ENCODE assay signal across 1 cellular context in the genomic region with DNA sequence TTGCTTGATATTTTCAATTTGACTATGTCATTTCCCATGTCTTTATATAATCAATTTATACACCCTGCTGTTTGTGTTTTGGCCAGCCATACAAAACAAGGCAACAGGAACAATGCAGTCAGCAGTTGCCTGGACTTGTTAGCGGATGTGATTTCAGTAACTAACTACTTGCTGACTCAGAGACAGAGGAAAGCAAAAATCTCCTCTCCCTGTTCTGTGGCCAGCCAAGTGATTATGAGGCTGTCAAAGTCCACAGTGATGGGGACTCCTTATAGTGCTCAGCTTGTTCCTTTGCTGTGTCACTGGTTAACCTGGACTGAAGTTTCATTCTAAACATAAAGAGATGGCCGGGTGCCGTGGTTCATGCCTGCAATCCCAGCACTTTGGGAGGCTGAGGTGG.
TF ChIP-seq lines count a peak whose summit lies in the region.

No MANE protein-coding gene starts in this region.

TF ChIP-seq in H1, 55 proteins besides CTCF, POLR2A, EP300 and RAD21:
- TF ChIP-seq KDM1A (IDR thresholded peaks at IDR 0.05; ENCODE audit: borderline replicate concordance, low read length) (no peak), RNF2 (IDR thresholded peaks at IDR 0.05; ENCODE audit: borderline replicate concordance, low read depth, low read length, missing control alignments, poor library complexity, severe bottlenecking) (no peak), SP4 (IDR thresholded peaks at IDR 0.05; ENCODE audit: low read length) (no peak), MAFK (IDR thresholded peaks at IDR 0.05; ENCODE audit: low read depth, low read length) (no peak)
